In genomic region chr2:60550151-60550983, GRCh38 we compare ENCODE assay signal across 8 cellular contexts. TPM values are rescaled to one million over a fixed set of nuclear protein-coding genes. Genes with fewer than 3 reads are reported as not detected.
DNase-seq lines count a peak whose midpoint lies in the region; ATAC-seq and TF ChIP-seq lines count a peak whose summit lies in the region.

No MANE protein-coding gene starts in this region.

- TF ChIP-seq CTCF in endodermal cell (conservative IDR thresholded peaks at IDR 0.05) (peak; percentile 84), testis (IDR thresholded peaks at IDR 0.05) (peak; percentile 6 to 36 (median 25))

- H3K36me3 ChIP-seq in CD4-positive, CD25-positive, alpha-beta regulatory T cell (ENCODE audit: control insufficient read depth, insufficient read depth, low read length), result no peaks in the 10 kb centered on the region
- H3K36me3 ChIP-seq in endodermal cell (ENCODE audit: control insufficient read depth, insufficient read depth, low read length), result peaks cover 8% of the 10 kb centered on the region
- H3K36me3 ChIP-seq in mesodermal cell (ENCODE audit: control insufficient read depth, insufficient read depth, low read length), result peaks cover 9% of the 10 kb centered on the region
- H3K36me3 ChIP-seq in testis (ENCODE audit: low read depth, missing control alignments), result no peaks in the 10 kb centered on the region

- H3K27ac ChIP-seq in CD4-positive, CD25-positive, alpha-beta regulatory T cell (ENCODE audit: insufficient read depth, low read length, poor library complexity, severe bottlenecking), result no peak overlapping the region
- H3K27ac ChIP-seq in endodermal cell (ENCODE audit: low read depth, low read length) (peak overlapping the region; percentile 97), mesodermal cell (ENCODE audit: low read depth, low read length, severe bottlenecking) (peak overlapping the region; percentile 49), testis (peak overlapping the region in 1 of 2 donors; percentile 29)

- H3K9me3 ChIP-seq in CD4-positive, CD25-positive, alpha-beta regulatory T cell (ENCODE audit: control insufficient read depth in 2 of 2, low read length in 2 of 2), result no peaks in the 10 kb centered on the region
- H3K9me3 ChIP-seq in endodermal cell (ENCODE audit: control insufficient read depth, low read length) (no peaks in the 10 kb centered on the region), mesodermal cell (ENCODE audit: control insufficient read depth, low read length) (no peaks in the 10 kb centered on the region), testis (no peaks in the 10 kb centered on the region)

- peaks cover 61% of the 10 kb centered on the region for H3K4me1 ChIP-seq in CD4-positive, CD25-positive, alpha-beta regulatory T cell (ENCODE audit: control insufficient read depth, insufficient read depth, low read length, poor library complexity, severe bottlenecking)
- H3K4me1 ChIP-seq in endodermal cell (ENCODE audit: control insufficient read depth, insufficient read depth, low read length), result no peaks in the 10 kb centered on the region
- H3K4me1 ChIP-seq in mesodermal cell (ENCODE audit: control insufficient read depth, insufficient read depth, low read length, poor library complexity, severe bottlenecking), result peaks cover 6% of the 10 kb centered on the region
- peaks cover 21% of the 10 kb centered on the region for H3K4me1 ChIP-seq in testis

- no peaks in the 10 kb centered on the region for H3K36me3 Mint-ChIP-seq in CD4-positive, CD25-positive, alpha-beta regulatory T cell
- H3K36me3 Mint-ChIP-seq in endodermal cell (ENCODE audit: low read depth), result peaks cover 7% of the 10 kb centered on the region

- WGBS in endodermal cell (ENCODE audit: insufficient coverage in 1 of 2, insufficient read length in 1 of 2), 2 experiments, result 0 to 5% methylated on average over 4 to 62 of the region's 65 CpGs
- WGBS in mesodermal cell (ENCODE audit: insufficient coverage in 2 of 2), 2 experiments, result 0% methylated on average over 2 to 27 of the region's 65 CpGs
- WGBS in testis, 2 donors, result 1 to 2% methylated on average over 27 to 64 of the region's 65 CpGs

- peak in 1 of 3 donors; percentile 51 for DNase-seq in CD4-positive, CD25-positive, alpha-beta regulatory T cell
- DNase-seq in NCI-H2171 (lab: John Stamatoyannopoulos, UW) (peak; percentile 92), endodermal cell (peak; percentile 94), testis (peak; percentile 87)

- no peak overlapping the region for H3K4me3 ChIP-seq in CD4-positive, CD25-positive, alpha-beta regulatory T cell (ENCODE audit: low read depth, low read length)
- H3K4me3 ChIP-seq in endodermal cell (ENCODE audit: low read length), result peak overlapping the region; percentile 86
- peak overlapping the region; percentile 70 for H3K4me3 ChIP-seq in mesodermal cell (ENCODE audit: extremely low read depth, insufficient read depth, low read length, poor library complexity, severe bottlenecking)
- peak overlapping the region; percentile 57 to 71 for H3K4me3 ChIP-seq in testis

- peaks cover 32% of the 10 kb centered on the region for H3K27me3 ChIP-seq in CD4-positive, CD25-positive, alpha-beta regulatory T cell (ENCODE audit: control insufficient read depth, insufficient read depth, low read length)
- H3K27me3 ChIP-seq in endodermal cell (ENCODE audit: control insufficient read depth, insufficient read depth, low read length, poor library complexity, severe bottlenecking) (peaks cover 11% of the 10 kb centered on the region), testis (no peaks in the 10 kb centered on the region)

- peaks cover 6 to 43% (median 15%) of the 10 kb centered on the region in 4 donors for H3K4me1 Mint-ChIP-seq in CD4-positive, CD25-positive, alpha-beta regulatory T cell
- peaks cover 13% of the 10 kb centered on the region for H3K4me1 Mint-ChIP-seq in endodermal cell

- peak overlapping the region; percentile 70 for H3K9ac ChIP-seq in endodermal cell (ENCODE audit: extremely low read depth, low read length, poor library complexity, severe bottlenecking)

- H3K9me3 Mint-ChIP-seq in CD4-positive, CD25-positive, alpha-beta regulatory T cell, result peaks cover 0 to 5% (median 0%) of the 10 kb centered on the region in 7 donors
- H3K9me3 Mint-ChIP-seq in endodermal cell, result no peaks in the 10 kb centered on the region

- H3K4me3 Mint-ChIP-seq in CD4-positive, CD25-positive, alpha-beta regulatory T cell, result peak overlapping the region; percentile 83 to 89 (median 86)
- peak overlapping the region; percentile 83 for H3K4me3 Mint-ChIP-seq in endodermal cell

- H3K27ac Mint-ChIP-seq in CD4-positive, CD25-positive, alpha-beta regulatory T cell, result no peak overlapping the region
- H3K27ac Mint-ChIP-seq in endodermal cell, result peak overlapping the region; percentile 92

- H3K27me3 Mint-ChIP-seq in CD4-positive, CD25-positive, alpha-beta regulatory T cell, result peaks cover 67% of the 10 kb centered on the region
- H3K27me3 Mint-ChIP-seq in endodermal cell (ENCODE audit: insufficient read depth), result peaks cover 11% of the 10 kb centered on the region

- TF ChIP-seq POLR2A in testis (IDR thresholded peaks at IDR 0.05), result no peak

- ATAC-seq in CD4-positive, CD25-positive, alpha-beta regulatory T cell (ENCODE audit: low read depth in 2 of 2), result peak; percentile 18 to 37
- ATAC-seq in GM18909 (IDR thresholded peaks at IDR 0.05; ENCODE audit: poor library complexity, unreplicated experiment), result peak; percentile 58
- ATAC-seq in HG03139 (IDR thresholded peaks at IDR 0.05; ENCODE audit: unreplicated experiment), result peak; percentile 41
- peak; percentile 41 to 46 for ATAC-seq in activated CD4-positive, CD25-positive, alpha-beta regulatory T cell treated with anti-CD3 and anti-CD28 coated beads, Interleukin-2, amount 50 U/mL, for 24 hours

- intact Hi-C loops in testis (cut with DNase I; ENCODE audit: low total_unique reads), result no loop called here

RNA-seq across cellular contexts. Expression of gene BCL11A, which starts 3.1 kb away (rescaled TPM):
- total RNA-seq in CD4-positive, CD25-positive, alpha-beta regulatory T cell, result 2.0 TPM
- under 1 TPM in 3 of 4 donors, not detected in 1; 0.17 to 0.42 (median 0.18) TPM for polyA plus RNA-seq in CD4-positive, CD25-positive, alpha-beta regulatory T cell
- 10 to 100 TPM; 14.7 to 16.3 TPM for total RNA-seq in endodermal cell
- 45.3 TPM for polyA plus RNA-seq in endodermal cell (2013, experiment 1 of 2)
- polyA plus RNA-seq in endodermal cell (2013, experiment 2 of 2), result 38.5 TPM
- polyA plus RNA-seq in mesodermal cell (2013, experiment 1 of 2), result 11.3 TPM
- polyA plus RNA-seq in mesodermal cell (2013, experiment 2 of 2), result 11.6 TPM
- total RNA-seq in testis, result 10 to 100 TPM in 1 of 2 donors, 1 to 10 TPM in 1; 4.1 to 11.6 TPM
- polyA plus RNA-seq in testis (ENCODE audit: insufficient read depth, low read depth, low replicate concordance), result 5.1 TPM
